Comparison of ENCODE assay signal across 11 cellular contexts in the genomic region with DNA sequence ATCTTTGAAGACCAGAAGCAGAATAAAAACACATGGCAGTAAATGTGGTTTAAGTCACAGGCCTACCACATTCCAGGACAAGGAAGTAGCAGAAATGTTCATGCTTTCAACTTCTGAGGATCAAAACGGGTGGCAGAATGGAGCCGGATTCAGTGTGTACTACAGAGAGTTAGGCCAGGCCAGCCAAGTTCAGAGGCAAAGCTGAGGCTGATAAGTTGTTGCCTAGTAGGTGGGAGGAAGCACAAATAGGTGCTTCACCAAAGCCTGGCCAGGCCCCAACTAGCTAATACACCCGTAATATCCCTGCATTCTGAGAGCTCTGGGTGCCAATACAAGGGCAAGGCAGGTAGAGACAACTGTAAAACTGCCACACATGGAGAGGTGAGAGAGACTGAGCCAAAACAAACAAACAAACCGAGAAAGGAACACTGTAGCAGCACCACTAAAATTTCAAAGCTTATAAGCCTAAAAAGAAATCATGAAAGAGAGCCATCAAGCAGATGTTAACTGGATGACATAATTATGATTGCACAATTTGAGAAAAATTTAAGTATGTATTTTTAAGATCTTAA.
DNase-seq lines count a peak whose midpoint lies in the region; ATAC-seq, FAIRE-seq and TF ChIP-seq lines count a peak whose summit lies in the region.
"Had no signal": no experiment of that assay in that cellular context is flagged by ENCODE, and none has a peak within 500 bp of the region (broad histone marks: within the 10 kb centered on the region; RNA-seq: fewer than 3 reads in every experiment).

No MANE protein-coding gene starts in this region.

- no peak for TF ChIP-seq POLR2A in GM12891 (IDR thresholded peaks at IDR 0.05; ENCODE audit: low read depth, low read length)

- H3K4me3 ChIP-seq in epithelial cell of esophagus (ENCODE audit: low read length), result no peak overlapping the region
- H3K4me3 ChIP-seq in pancreas, result no peak overlapping the region
- H3K4me3 ChIP-seq: upper lobe of left lung had no signal

- FAIRE-seq in GM12891 (lab: Jason Lieb, UNC) (peak; percentile 52), pancreas (lab: Jason Lieb, UNC) (no peak)
- FAIRE-seq: endometrium had no signal

- intact Hi-C loops in pancreas (cut with DNase I), result no loop called here

- WGBS in pancreas, 2 donors, result 21 to 33% methylated on average over 4 of the region's 4 CpGs

- peaks cover 0 to 7% (median 5%) of the 10 kb centered on the region in 3 donors for H3K4me1 ChIP-seq in pancreas

- no peaks in the 10 kb centered on the region for H3K36me3 ChIP-seq in pancreas
- H3K36me3 ChIP-seq: upper lobe of left lung had no signal

- TF ChIP-seq CTCF in epithelial cell of esophagus (IDR thresholded peaks at IDR 0.05; ENCODE audit: insufficient read depth, low read depth, low read length, missing control alignments) (no peak), pancreas (IDR thresholded peaks at IDR 0.05) (no peak)

- DNase-seq in GM12891 (ENCODE audit: insufficient read length, low spot score) (no peak), NCI-H226 (peak; percentile 24), epithelial cell of esophagus (ENCODE audit: low read depth) (peak; percentile 79), pancreas (peak in 5 of 6 donors; percentile 3 to 25 (median 16)), OCI-M1 (lab: John Stamatoyannopoulos, UW) (no peak), amygdala (lab: John Stamatoyannopoulos, UW) (no peak), activated gamma-delta T cell treated with Interleukin-2 at 50 U/mL for 16 hours (no peak)
- DNase-seq: T-helper 2 cell, upper lobe of left lung had no signal

- H3K27ac ChIP-seq in pancreas, result peak overlapping the region in 2 of 4 donors; percentile 32 to 51

- H3K27me3 ChIP-seq in pancreas, result no peaks in the 10 kb centered on the region
- H3K27me3 ChIP-seq: upper lobe of left lung had no signal

- H3K9me3 ChIP-seq in pancreas, result no peaks in the 10 kb centered on the region
- H3K9me3 ChIP-seq: upper lobe of left lung had no signal

- ATAC-seq in pancreas (peak; percentile 56 to 85 (median 72)), GM18519 (IDR thresholded peaks at IDR 0.05; ENCODE audit: low FRiP score, unreplicated experiment) (no peak)

TF ChIP-seq in GM12891, 5 proteins besides CTCF, POLR2A, EP300 and RAD21:
- TF ChIP-seq TAF1 (IDR thresholded peaks at IDR 0.05; ENCODE audit: low read depth, low read length) (no peak), POU2F2 (IDR thresholded peaks at IDR 0.05; ENCODE audit: low read depth, low read length) (no peak)
TF ChIP-seq in GM12891: peak in this region for 0.

Comparison
In these comparisons a context has a peak if more than half of its experiments do, and no peak if none do; other contexts are left out.
1. DNase-seq: peak in NCI-H226 (single experiment), epithelial cell of esophagus (single experiment) and pancreas (5 of 6); none in GM12891 (single experiment), OCI-M1 (single experiment), amygdala (0 of 56) and activated gamma-delta T cell treated with Interleukin-2 at 50 U/mL for 16 hours (single experiment).